Comparison of ENCODE assay signal across 8 cellular contexts in genomic region chr2:172427990-172428840, GRCh38. TPM values are rescaled to one million over a fixed set of nuclear protein-coding genes. Genes with fewer than 3 reads are reported as not detected.
A peak's percentile ranks its signal among the peaks of the same experiment; 100 is the strongest.
DNase-seq lines count a peak whose midpoint lies in the region; ATAC-seq and TF ChIP-seq lines count a peak whose summit lies in the region.

No MANE protein-coding gene starts in this region.

- POLR2A ChIA-PET in activated CD8-positive, alpha-beta T cell treated with anti-CD3 and anti-CD28 coated beads for 36 hours (lab: Charles Lee), result interaction anchor here (0.5 to 7.5 kb wide), 8 partner anchors 10 to 757 kb away, joined by 3 to 66 read pairs (median 4); no protein-coding TSS in a partner anchor

- 1% methylated on average over 40 to 55 of the region's 63 CpGs for WGBS in mesodermal cell (ENCODE audit: insufficient coverage in 2 of 2), 2 experiments

- ATAC-seq in activated CD8-positive, alpha-beta T cell treated with anti-CD3 and anti-CD28 coated beads for 36 hours, result peak; percentile 41
- ATAC-seq in stimulated activated naive B cell treated with anti-CD40 and anti-IgM and Interleukin-4, amounts not matched to agents 10 μg/mL and 1 μg/mL and 100 μg/mL, for 72 hours (replicated peaks), result peak; percentile 44 to 51

- intact Hi-C loops in activated CD8-positive, alpha-beta T cell treated with anti-CD3 and anti-CD28 coated beads for 36 hours (cut with micrococcal nuclease), result loop anchor here (2.0 kb wide), 1 partner anchor 35 kb away; no protein-coding TSS in a partner anchor

- peak overlapping the region; percentile 66 for H3K27ac Mint-ChIP-seq in activated CD8-positive, alpha-beta T cell treated with anti-CD3 and anti-CD28 coated beads for 36 hours
- no peak overlapping the region for H3K27ac Mint-ChIP-seq in stimulated activated naive B cell treated with anti-CD40 and anti-IgM and Interleukin-4, amounts not matched to agents 10 μg/mL and 1 μg/mL and 100 μg/mL, for 72 hours

- peaks cover 13% of the 10 kb centered on the region for H3K4me1 ChIP-seq in mesodermal cell (ENCODE audit: control insufficient read depth, insufficient read depth, low read length, poor library complexity, severe bottlenecking)

- no peaks in the 10 kb centered on the region for H3K9me3 ChIP-seq in mesodermal cell (ENCODE audit: control insufficient read depth, low read length)

- no peak for TF ChIP-seq CTCF in NB4 (IDR thresholded peaks at IDR 0.05; ENCODE audit: low read depth, low read length)
- no peak for TF ChIP-seq CTCF in activated CD8-positive, alpha-beta T cell treated with anti-CD3 and anti-CD28 coated beads for 36 hours (IDR thresholded peaks at IDR 0.05)

- H3K4me3 ChIP-seq in NB4 (ENCODE audit: low read depth, low read length), result peak overlapping the region; percentile 59
- peak overlapping the region; percentile 73 for H3K4me3 ChIP-seq in mesodermal cell (ENCODE audit: extremely low read depth, insufficient read depth, low read length, poor library complexity, severe bottlenecking)

- H3K36me3 Mint-ChIP-seq in activated CD8-positive, alpha-beta T cell treated with anti-CD3 and anti-CD28 coated beads for 36 hours (ENCODE audit: low read depth), result no peaks in the 10 kb centered on the region
- H3K36me3 Mint-ChIP-seq in stimulated activated naive B cell treated with anti-CD40 and anti-IgM and Interleukin-4, amounts not matched to agents 10 μg/mL and 1 μg/mL and 100 μg/mL, for 72 hours, result no peaks in the 10 kb centered on the region

- H3K9me3 Mint-ChIP-seq in activated CD8-positive, alpha-beta T cell treated with anti-CD3 and anti-CD28 coated beads for 36 hours, result no peaks in the 10 kb centered on the region
- H3K9me3 Mint-ChIP-seq in stimulated activated naive B cell treated with anti-CD40 and anti-IgM and Interleukin-4, amounts not matched to agents 10 μg/mL and 1 μg/mL and 100 μg/mL, for 72 hours, result no peaks in the 10 kb centered on the region

- H3K27ac ChIP-seq in mesodermal cell (ENCODE audit: low read depth, low read length, severe bottlenecking), result no peak overlapping the region

- DNase-seq in ELR (ENCODE audit: low read depth) (peak; percentile 59), NB4 (ENCODE audit: low read depth) (peak; percentile 62), NCI-H446 (lab: John Stamatoyannopoulos, UW) (no peak), NCI-H2196 treated with DMSO at 0.1 percent for 48 hours (lab: John Stamatoyannopoulos, UW; ENCODE audit: unreplicated experiment) (no peak)
- peak; percentile 70 for DNase-seq in activated CD8-positive, alpha-beta T cell treated with anti-CD3 and anti-CD28 coated beads for 36 hours
- DNase-seq in effector CD8-positive, alpha-beta T cell (lab: John Stamatoyannopoulos, UW), result peak; percentile 39
- peak; percentile 2 for DNase-seq in stimulated activated naive B cell treated with anti-CD40 and anti-IgM and Interleukin-4, amounts not matched to agents 10 μg/mL and 1 μg/mL and 100 μg/mL, for 72 hours

- CTCF ChIA-PET in activated CD8-positive, alpha-beta T cell treated with anti-CD3 and anti-CD28 coated beads for 36 hours (lab: Charles Lee), result interaction anchor here (1.0 to 33.7 kb wide), 9 partner anchors 9 to 257 kb away, joined by 3 to 746 read pairs (median 5); no protein-coding TSS in a partner anchor

- H3K4me3 Mint-ChIP-seq in activated CD8-positive, alpha-beta T cell treated with anti-CD3 and anti-CD28 coated beads for 36 hours, result peak overlapping the region; percentile 76
- peak overlapping the region; percentile 77 to 80 for H3K4me3 Mint-ChIP-seq in stimulated activated naive B cell treated with anti-CD40 and anti-IgM and Interleukin-4, amounts not matched to agents 10 μg/mL and 1 μg/mL and 100 μg/mL, for 72 hours

- peaks cover 4% of the 10 kb centered on the region for H3K27me3 Mint-ChIP-seq in activated CD8-positive, alpha-beta T cell treated with anti-CD3 and anti-CD28 coated beads for 36 hours
- peaks cover 31 to 73% of the 10 kb centered on the region in 2 donors for H3K27me3 Mint-ChIP-seq in stimulated activated naive B cell treated with anti-CD40 and anti-IgM and Interleukin-4, amounts not matched to agents 10 μg/mL and 1 μg/mL and 100 μg/mL, for 72 hours

- H3K36me3 ChIP-seq in mesodermal cell (ENCODE audit: control insufficient read depth, insufficient read depth, low read length), result peaks cover 7% of the 10 kb centered on the region

- TF ChIP-seq POLR2A in NB4 (IDR thresholded peaks at IDR 0.05; ENCODE audit: extremely low read depth, insufficient read length), result no peak

- peaks cover 57% of the 10 kb centered on the region for H3K4me1 Mint-ChIP-seq in activated CD8-positive, alpha-beta T cell treated with anti-CD3 and anti-CD28 coated beads for 36 hours (ENCODE audit: low read depth)
- peaks cover 15 to 17% of the 10 kb centered on the region in 2 donors for H3K4me1 Mint-ChIP-seq in stimulated activated naive B cell treated with anti-CD40 and anti-IgM and Interleukin-4, amounts not matched to agents 10 μg/mL and 1 μg/mL and 100 μg/mL, for 72 hours

RNA-seq across cellular contexts. Expression of gene ITGA6, which starts 0.8 kb away (rescaled TPM):
- total RNA-seq in activated CD8-positive, alpha-beta T cell treated with anti-CD3 and anti-CD28 coated beads for 36 hours, result 1 to 10 TPM; 7.9 to 8.4 TPM
- 55.3 TPM for polyA plus RNA-seq in mesodermal cell (2013, experiment 1 of 2)
- 51.8 TPM for polyA plus RNA-seq in mesodermal cell (2013, experiment 2 of 2)

Comparison
In these comparisons a context has a peak if more than half of its experiments do, and no peak if none do; other contexts are left out.
1. DNase-seq: peak in ELR (single experiment), NB4 (single experiment), activated CD8-positive, alpha-beta T cell treated with anti-CD3 and anti-CD28 coated beads for 36 hours (single experiment), effector CD8-positive, alpha-beta T cell (single experiment) and stimulated activated naive B cell treated with anti-CD40 and anti-IgM and Interleukin-4, amounts not matched to agents 10 μg/mL and 1 μg/mL and 100 μg/mL, for 72 hours (single experiment); none in NCI-H446 (0 of 2) and NCI-H2196 treated with DMSO at 0.1 percent for 48 hours (single experiment).